8 cellular contexts compared by ENCODE assay signal in genomic region chr17:43766413-43767052, GRCh38. TPM values are rescaled to one million over a fixed set of nuclear protein-coding genes. Genes with fewer than 3 reads are reported as not detected.
DNase-seq lines count a peak whose midpoint lies in the region; ATAC-seq and TF ChIP-seq lines count a peak whose summit lies in the region.

No MANE protein-coding gene starts in this region.

- H3K4me3 ChIP-seq in PC-3 (ENCODE audit: low read length) = no peak overlapping the region

- no peaks in the 10 kb centered on the region for H4K20me1 ChIP-seq in PC-3 (ENCODE audit: low read length)

- peak; percentile 63 for ATAC-seq in PC-3
- no peak for ATAC-seq in GM21737 (IDR thresholded peaks at IDR 0.05; ENCODE audit: unreplicated experiment)

- no peak overlapping the region for H3K4me2 ChIP-seq in PC-3 (ENCODE audit: low read length)

- POLR2A ChIA-PET in PC-3 (lab: Charles Lee; ENCODE audit: unreplicated experiment) = interaction anchor here (0.5 kb wide), 1 partner anchor 14 kb away, joined by 17 read pairs; the partner anchor contains the start of gene CFAP97D1

- no peaks in the 10 kb centered on the region for H3K9me2 ChIP-seq in PC-3 (replicated peaks; ENCODE audit: low read length)

- CTCF ChIA-PET in PC-3 (lab: Charles Lee) = interaction anchor here (0.7 to 1.3 kb wide), 3 partner anchors 9 to 82 kb away, joined by 3 to 5 read pairs (median 4); no protein-coding TSS in a partner anchor

- no peaks in the 10 kb centered on the region for H3K79me2 ChIP-seq in PC-3 (ENCODE audit: low read length)

- H3K4me1 ChIP-seq in PC-3 (ENCODE audit: insufficient read depth, low read length) = no peaks in the 10 kb centered on the region

- H3K9ac ChIP-seq in PC-3 (ENCODE audit: low read length) = no peak overlapping the region

- no peak overlapping the region for H2AFZ ChIP-seq in PC-3 (ENCODE audit: low read length)

- H3K27ac ChIP-seq in PC-3 (ENCODE audit: low read length) = no peak overlapping the region

- DNase-seq in AG09319 (ENCODE audit: extremely low read depth, low read depth) = no peak
- DNase-seq in GM13976 (ENCODE audit: low spot score) = no peak
- DNase-seq in PC-3 = peak; percentile 78
- peak; percentile 33 for DNase-seq in amniotic epithelial cell (ENCODE audit: low read depth)
- DNase-seq in inferior parietal cortex (ENCODE audit: extremely low spot score) = peak; percentile 79
- DNase-seq in stimulated activated CD4-positive, alpha-beta T cell treated with anti-CD3 and anti-CD28 coated beads, Interleukin-1b, Interleukin-23, amount 100 ng/mL, for 48 hours = peak; percentile 11
- no peak for DNase-seq in NCI-H2107 treated with DMSO at 0.1 percent for 48 hours (lab: John Stamatoyannopoulos, UW; ENCODE audit: unreplicated experiment)

- intact Hi-C loops in PC-3 (cut with micrococcal nuclease) = loop anchor here (1.0 kb wide), 1 partner anchor 80 kb away; no protein-coding TSS in a partner anchor

- BruUV-seq in PC-3 (replicated peaks; lab: Mats Ljungman, UMichigan) = no TSS peak

- TF ChIP-seq CTCF in AG09319 (IDR thresholded peaks at IDR 0.05; ENCODE audit: low read depth, low read length) (peak; percentile 71), GM13976 (IDR thresholded peaks at IDR 0.05; ENCODE audit: borderline replicate concordance, control extremely low read depth, extremely low read depth, insufficient read depth, missing control alignments) (peak; percentile 83), PC-3 (conservative IDR thresholded peaks at IDR 0.05; ENCODE audit: low read depth, low read length) (peak; percentile 98)

- peaks cover 13% of the 10 kb centered on the region; the same call in 1 of the 2 replicates for H3K36me3 ChIP-seq in PC-3 (ENCODE audit: low read depth, low read length)

- no peaks in the 10 kb centered on the region for H3K9me3 ChIP-seq in PC-3 (ENCODE audit: low read length)

- no peaks in the 10 kb centered on the region for H3F3A ChIP-seq in PC-3 (ENCODE audit: low read length, unreplicated experiment)

- no peaks in the 10 kb centered on the region for H3K27me3 ChIP-seq in PC-3 (ENCODE audit: low read length)

- in situ Hi-C loops in GM13976 (cut with MboI; ENCODE audit: low sequenced_read_pairs, unreplicated experiment) = no loop called here

RNA-seq across cellular contexts. Expression of gene SOST, which starts 7.9 kb away (rescaled TPM):
- total RNA-seq in PC-3 (2014; rRNA removed) = not detected in 2 replicates

RNA-seq across cellular contexts. Expression of gene DUSP3, which starts 12.2 kb away (rescaled TPM):
- total RNA-seq in PC-3 (2014; rRNA removed) = 48.6 and 50.7 TPM in 2 replicates

RNA-seq across cellular contexts. Expression of gene CFAP97D1, which starts 13.7 kb away (rescaled TPM):
- total RNA-seq in PC-3 (2014; rRNA removed) = 0.12 and 0.29 TPM in 2 replicates

Comparison
In these comparisons a context has a peak if more than half of its experiments do, and no peak if none do; other contexts are left out.
1. DNase-seq: peak in PC-3 (single experiment), amniotic epithelial cell (single experiment), inferior parietal cortex (single experiment) and stimulated activated CD4-positive, alpha-beta T cell treated with anti-CD3 and anti-CD28 coated beads, Interleukin-1b, Interleukin-23, amount 100 ng/mL, for 48 hours (single experiment); none in AG09319 (single experiment), GM13976 (single experiment) and NCI-H2107 treated with DMSO at 0.1 percent for 48 hours (single experiment).
2. Peak in every context shown above with its lines, with median percentiles within 50 percentile points of each other: CTCF ChIP-seq.